ENCODE assay signal across 25 cellular contexts in the genomic region with DNA sequence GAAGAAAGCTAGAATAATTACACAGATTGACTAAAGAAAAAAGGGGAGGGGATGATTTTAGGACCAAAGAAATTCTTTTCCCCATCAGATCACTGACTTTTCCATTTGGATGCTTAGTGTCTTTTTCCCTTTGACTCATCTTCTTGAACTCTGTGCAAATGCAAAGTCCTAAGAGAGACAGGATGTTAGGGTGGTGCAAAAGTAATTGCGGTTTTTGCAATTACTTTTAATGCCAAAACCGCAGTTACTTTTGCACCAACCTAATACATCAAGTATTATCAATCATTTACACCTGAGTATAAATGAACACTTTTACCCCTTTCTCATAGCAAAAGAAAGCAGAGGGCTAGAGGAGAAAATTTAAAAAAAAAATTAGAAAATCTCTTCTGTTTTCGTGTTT.
"Had no signal": no experiment of that assay in that cellular context is flagged by ENCODE, and none has a peak within 500 bp of the region (broad histone marks: within the 10 kb centered on the region; RNA-seq: fewer than 3 reads in every experiment).

No MANE protein-coding gene starts in this region.

- H3K9me3 ChIP-seq: ascending aorta had no signal

- DNase-seq: activated CD4-positive, alpha-beta T cell treated with anti-CD3 and anti-CD28 coated beads, Interleukin-2, amount 10 ng/mL, durations not matched to agents 24 days and 14 days; activated CD4-positive, alpha-beta T cell treated with anti-CD3 and anti-CD28 coated beads, Interleukin-2, amount 50 U/mL, for 4 hours; activated CD8-positive, alpha-beta T cell treated with anti-CD3 and anti-CD28 coated beads, Interleukin-2, amount 10 ng/mL, durations not matched to agents 7 days and 5 days; activated gamma-delta T cell; activated naive CD4-positive, alpha-beta T cell treated with Interleukin-2 at 50 U/mL for 16 hours; activated naive CD8-positive, alpha-beta T cell treated with anti-CD3 and anti-CD28 coated beads, Interleukin-2, amount 10 ng/mL, durations not matched to agents 7 days and 5 days; activated T-cell treated with anti-CD3 and anti-CD28 coated beads, Interleukin-2, amount 50 U/mL, for 24 hours; amygdala; NCI-H1105; NCI-H1417 treated with DMSO at 0.1 percent for 48 hours; NCI-H1930; NCI-H2081 treated with DMSO at 0.1 percent for 48 hours; NCI-H510A; NCI-H526; NCI-H748 treated with DMSO at 0.1 percent for 48 hours; PC-9; Right ventricle myocardium superior; T1000; WERI-Rb-1 had no signal

- H3K4me1 ChIP-seq: ascending aorta had no signal

- ATAC-seq: activated CD8-positive, alpha-beta T cell treated with anti-CD3 and anti-CD28 coated beads, Interleukin-2, amount 10 ng/mL, durations not matched to agents 7 days and 5 days had no signal

- H3K27ac ChIP-seq: ascending aorta, cardiac muscle cell, PC-9, SK-N-MC, WERI-Rb-1 had no signal

- H3K27me3 Mint-ChIP-seq: activated CD4-positive, alpha-beta T cell treated with anti-CD3 and anti-CD28 coated beads, Interleukin-2, amount 10 ng/mL, durations not matched to agents 24 days and 14 days had no signal

- H3K4me1 Mint-ChIP-seq: activated CD4-positive, alpha-beta T cell treated with anti-CD3 and anti-CD28 coated beads, Interleukin-2, amount 10 ng/mL, durations not matched to agents 24 days and 14 days; activated naive CD4-positive, alpha-beta T cell treated with anti-CD3 and anti-CD28 coated beads, Interleukin-2, amount 50 U/mL, for 24 hours; activated naive CD8-positive, alpha-beta T cell treated with anti-CD3 and anti-CD28 coated beads, Interleukin-2, amount 10 ng/mL, durations not matched to agents 7 days and 5 days; central memory CD8-positive, alpha-beta T cell had no signal

- H3K9me3 Mint-ChIP-seq: activated naive CD4-positive, alpha-beta T cell treated with anti-CD3 and anti-CD28 coated beads, Interleukin-2, amount 50 U/mL, for 24 hours; activated T-helper 2 cell treated with anti-CD3 and anti-CD28 coated beads, Interferon-gamma antibody, Interleukin-2, Interleukin-4, amounts not matched to agents 10 μg/mL and 5 μg/mL and 100 μg/mL, durations not matched to agents 14 hours and 24 hours and 36 hours had no signal

- H2AFZ ChIP-seq: PC-9 had no signal

- H3K27ac Mint-ChIP-seq: activated CD4-positive, alpha-beta T cell treated with anti-CD3 and anti-CD28 coated beads, Interleukin-2, amount 10 ng/mL, durations not matched to agents 24 days and 14 days; activated CD8-positive, alpha-beta T cell treated with anti-CD3 and anti-CD28 coated beads, Interleukin-2, amount 10 ng/mL, durations not matched to agents 7 days and 5 days; activated naive CD4-positive, alpha-beta T cell treated with anti-CD3 and anti-CD28 coated beads, Interleukin-2, amount 50 U/mL, for 24 hours; activated naive CD8-positive, alpha-beta T cell treated with anti-CD3 and anti-CD28 coated beads, Interleukin-2, amount 10 ng/mL, durations not matched to agents 7 days and 5 days; activated T-cell treated with anti-CD3 and anti-CD28 coated beads, Interleukin-2, amount 50 U/mL, for 24 hours; activated T-helper 2 cell treated with anti-CD3 and anti-CD28 coated beads, Interferon-gamma antibody, Interleukin-2, Interleukin-4, amounts not matched to agents 10 μg/mL and 5 μg/mL and 100 μg/mL, durations not matched to agents 14 hours and 24 hours and 36 hours had no signal

- H3K4me3 ChIP-seq: ascending aorta, cardiac muscle cell, PC-9, SK-N-MC had no signal

- H3K4me3 Mint-ChIP-seq: activated CD4-positive, alpha-beta T cell treated with anti-CD3 and anti-CD28 coated beads, Interleukin-2, amount 10 ng/mL, durations not matched to agents 24 days and 14 days; activated CD8-positive, alpha-beta T cell treated with anti-CD3 and anti-CD28 coated beads, Interleukin-2, amount 10 ng/mL, durations not matched to agents 7 days and 5 days; activated naive CD4-positive, alpha-beta T cell treated with anti-CD3 and anti-CD28 coated beads, Interleukin-2, amount 50 U/mL, for 24 hours; activated naive CD8-positive, alpha-beta T cell treated with anti-CD3 and anti-CD28 coated beads, Interleukin-2, amount 10 ng/mL, durations not matched to agents 7 days and 5 days; activated T-cell treated with anti-CD3 and anti-CD28 coated beads, Interleukin-2, amount 50 U/mL, for 24 hours; central memory CD8-positive, alpha-beta T cell had no signal

- H3K36me3 Mint-ChIP-seq: activated naive CD4-positive, alpha-beta T cell treated with anti-CD3 and anti-CD28 coated beads, Interleukin-2, amount 50 U/mL, for 24 hours; activated naive CD8-positive, alpha-beta T cell treated with anti-CD3 and anti-CD28 coated beads, Interleukin-2, amount 10 ng/mL, durations not matched to agents 7 days and 5 days had no signal

- H3K36me3 ChIP-seq: ascending aorta, cardiac muscle cell, WERI-Rb-1 had no signal

- H3K27me3 ChIP-seq: ascending aorta, cardiac muscle cell had no signal

- H3K4me2 ChIP-seq: PC-9 had no signal
